1 cellular context compared by ENCODE assay signal in the genomic region with DNA sequence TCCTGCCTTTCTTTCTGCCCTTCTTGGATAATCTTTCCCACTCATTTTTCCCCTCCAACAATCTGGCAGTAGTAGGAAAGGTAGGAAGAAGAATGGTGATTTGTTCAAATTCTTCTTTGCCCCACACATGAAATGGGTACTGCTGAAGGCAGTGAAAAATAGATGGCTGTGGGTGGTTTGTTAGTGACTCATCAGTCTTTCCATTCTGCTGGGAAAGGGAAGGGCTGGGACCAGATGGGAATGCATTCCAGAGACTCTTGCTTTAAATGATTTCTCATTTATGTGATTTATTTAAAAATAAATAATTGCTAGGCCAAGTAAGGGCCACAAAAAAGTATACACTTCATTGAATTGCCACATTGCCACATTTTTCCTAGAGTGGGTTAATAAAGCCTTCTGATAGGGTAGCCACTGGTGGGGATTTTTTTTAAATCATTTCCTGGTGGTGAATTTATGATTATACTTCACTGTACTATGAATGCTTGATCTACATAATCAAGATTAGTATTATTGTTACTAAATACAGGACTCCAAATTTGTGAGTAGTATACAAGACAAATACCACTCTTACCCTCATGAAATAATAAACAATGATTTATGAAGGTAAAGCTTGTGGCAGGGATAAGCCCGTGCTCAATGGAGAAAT.
TF ChIP-seq lines count a peak whose summit lies in the region.

No MANE protein-coding gene starts in this region.

TF ChIP-seq in HepG2, 621 proteins besides CTCF, POLR2A, EP300 and RAD21 (continued from another document):
- TF ChIP-seq, protein P1, sequence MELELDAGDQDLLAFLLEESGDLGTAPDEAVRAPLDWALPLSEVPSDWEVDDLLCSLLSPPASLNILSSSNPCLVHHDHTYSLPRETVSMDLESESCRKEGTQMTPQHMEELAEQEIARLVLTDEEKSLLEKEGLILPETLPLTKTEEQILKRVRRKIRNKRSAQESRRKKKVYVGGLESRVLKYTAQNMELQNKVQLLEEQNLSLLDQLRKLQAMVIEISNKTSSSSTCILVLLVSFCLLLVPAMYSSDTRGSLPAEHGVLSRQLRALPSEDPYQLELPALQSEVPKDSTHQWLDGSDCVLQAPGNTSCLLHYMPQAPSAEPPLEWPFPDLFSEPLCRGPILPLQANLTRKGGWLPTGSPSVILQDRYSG (CRISPR knock-in tag; IDR thresholded peaks at IDR 0.05), result no peak
- TF ChIP-seq IKZF5 (CRISPR knock-in tag; IDR thresholded peaks at IDR 0.05) (no peak), ZNF44 (CRISPR knock-in tag; IDR thresholded peaks at IDR 0.05) (no peak), ZNF614 (CRISPR knock-in tag; IDR thresholded peaks at IDR 0.05; ENCODE audit: borderline replicate concordance) (no peak), ONECUT2 (CRISPR knock-in tag; IDR thresholded peaks at IDR 0.05) (no peak)
